In genomic region chr17:43753488-43754129, GRCh38 we compare ENCODE assay signal across 1 cellular context.
TF ChIP-seq lines count a peak whose summit lies in the region.

No MANE protein-coding gene starts in this region.

TF ChIP-seq in HepG2, 621 proteins besides CTCF, POLR2A, EP300 and RAD21:
- TF ChIP-seq MIXL1 (CRISPR knock-in tag; IDR thresholded peaks at IDR 0.05) (no peak), ATF7 (IDR thresholded peaks at IDR 0.05) (peak; percentile 99), ATF7 (CRISPR knock-in tag; IDR thresholded peaks at IDR 0.05) (no peak), CREB1 (IDR thresholded peaks at IDR 0.05) (peak; percentile 96), CREB1 (CRISPR knock-in tag; IDR thresholded peaks at IDR 0.05) (no peak), ZFAT (CRISPR knock-in tag; conservative IDR thresholded peaks at IDR 0.05) (no peak), POGZ (CRISPR knock-in tag; IDR thresholded peaks at IDR 0.05) (no peak), ZNF646 (CRISPR knock-in tag; IDR thresholded peaks at IDR 0.05) (no peak), ZBTB21 (CRISPR knock-in tag; IDR thresholded peaks at IDR 0.05) (0 out of 2 replicates have a peak, but pooled peaks have one; percentile 47), ZNF501 (CRISPR knock-in tag; IDR thresholded peaks at IDR 0.05) (no peak), BCL3 (CRISPR knock-in tag; IDR thresholded peaks at IDR 0.05) (no peak), MNT (IDR thresholded peaks at IDR 0.05) (peak; percentile 60)
TF ChIP-seq in HepG2: peak in this region for 4.
